ENCODE assay signal across 1 cellular context in genomic region chr2:223654384-223654915, GRCh38.
A peak's percentile ranks its signal among the peaks of the same experiment; 100 is the strongest.
TF ChIP-seq lines count a peak whose summit lies in the region.

No MANE protein-coding gene starts in this region.

TF ChIP-seq in K562, 482 proteins besides CTCF, POLR2A, EP300 and RAD21 (continued from another document):
- no peak for TF ChIP-seq NKRF (IDR thresholded peaks at IDR 0.05; ENCODE audit: borderline replicate concordance)
- TF ChIP-seq ATF3 (IDR thresholded peaks at IDR 0.05), result peak; percentile 80
- no peak for TF ChIP-seq ATF3 (CRISPR knock-in tag; conservative IDR thresholded peaks at IDR 0.05)
- TF ChIP-seq ATF7 (IDR thresholded peaks at IDR 0.05), result peak; percentile 59; the same call in 1 of the 2 replicates
- 0 out of 2 replicates have a peak, but pooled peaks have one; percentile 25 for TF ChIP-seq MEF2D (tag; conservative IDR thresholded peaks at IDR 0.05; ENCODE audit: low read depth)
- TF ChIP-seq MXD1 (CRISPR knock-in tag; IDR thresholded peaks at IDR 0.05; ENCODE audit: borderline replicate concordance, poor library complexity, severe bottlenecking), result no peak
- TF ChIP-seq MEIS2 (IDR thresholded peaks at IDR 0.05; ENCODE audit: partially characterized antibody), result peak; percentile 76
- no peak for TF ChIP-seq ZBTB7A (IDR thresholded peaks at IDR 0.05; ENCODE audit: borderline replicate concordance, control insufficient read depth, low read depth, low read length)
- TF ChIP-seq ZNF707 (CRISPR knock-in tag; conservative IDR thresholded peaks at IDR 0.05), result no peak
- peak; percentile 43; the same call in 1 of the 2 replicates for TF ChIP-seq CEBPB (tag; IDR thresholded peaks at IDR 0.05)
- no peak for TF ChIP-seq ZKSCAN8 (CRISPR knock-in tag; IDR thresholded peaks at IDR 0.05)
- peak; percentile 68 for TF ChIP-seq ATF4 (CRISPR knock-in tag; IDR thresholded peaks at IDR 0.05)
- TF ChIP-seq SP1 (CRISPR knock-in tag; IDR thresholded peaks at IDR 0.05), result no peak
- no peak for TF ChIP-seq CREB3 (tag; conservative IDR thresholded peaks at IDR 0.05; ENCODE audit: low read depth)
- no peak for TF ChIP-seq ARID4B (CRISPR knock-in tag; IDR thresholded peaks at IDR 0.05)
- no peak for TF ChIP-seq NFXL1 (CRISPR knock-in tag; IDR thresholded peaks at IDR 0.05)
- TF ChIP-seq PYGO2 (tag; IDR thresholded peaks at IDR 0.05), result 0 out of 2 replicates have a peak, but pooled peaks have one; percentile 3
- 0 out of 2 replicates have a peak, but pooled peaks have one; percentile 36 for TF ChIP-seq L3MBTL2 (IDR thresholded peaks at IDR 0.05)
- no peak for TF ChIP-seq JUN (IDR thresholded peaks at IDR 0.05; ENCODE audit: borderline replicate concordance, low read depth, low read length)
- no peak for TF ChIP-seq JUN (CRISPR knock-in tag; IDR thresholded peaks at IDR 0.05; ENCODE audit: borderline replicate concordance)
- no peak for TF ChIP-seq ASH1L (IDR thresholded peaks at IDR 0.05; ENCODE audit: borderline replicate concordance, low read depth, partially characterized antibody)
- peak; percentile 33; the same call in 1 of the 2 replicates for TF ChIP-seq JUND (IDR thresholded peaks at IDR 0.05; ENCODE audit: borderline replicate concordance, low read depth, low read length)
- 0 out of 3 replicates have a peak, but pooled peaks have one; percentile 20 for TF ChIP-seq JUND (tag; IDR thresholded peaks at IDR 0.05; ENCODE audit: borderline replicate concordance, low read depth, low read length)
- TF ChIP-seq FOXA1 (IDR thresholded peaks at IDR 0.05; ENCODE audit: borderline replicate concordance), result no peak
- no peak for TF ChIP-seq HDAC1 (IDR thresholded peaks at IDR 0.05)
